In genomic region chr3:127407026-127407939, GRCh38 we compare ENCODE assay signal across 17 cellular contexts.
"Had no signal": no experiment of that assay in that cellular context is flagged by ENCODE, and none has a peak within 500 bp of the region (broad histone marks: within the 10 kb centered on the region; RNA-seq: fewer than 3 reads in every experiment).

No MANE protein-coding gene starts in this region.

- H3K27me3 ChIP-seq: adrenal gland, brain microvascular endothelial cell, foreskin keratinocyte had no signal

- H3K27ac Mint-ChIP-seq: activated CD8-positive, alpha-beta T cell treated with anti-CD3 and anti-CD28 coated beads, Interleukin-2, amount 10 ng/mL, durations not matched to agents 7 days and 5 days; activated T-helper 17 cell treated with anti-CD3 and anti-CD28 coated beads, Interleukin-2, amount 50 U/mL, for 72 hours; stimulated activated effector memory CD8-positive, alpha-beta T cell treated with anti-CD3 and anti-CD28 coated beads, Interleukin-12 subunit alpha, Interleukin-12 subunit beta, amount 100 ng/mL, for 72 hours; T-helper 17 cell; WTC11 had no signal

- H3K36me3 ChIP-seq: adrenal gland, brain microvascular endothelial cell, esophagus squamous epithelium, heart left ventricle, left ventricle myocardium inferior, transverse colon had no signal

- H3K27ac ChIP-seq: adrenal gland, brain microvascular endothelial cell, dorsolateral prefrontal cortex, esophagus squamous epithelium, foreskin keratinocyte, heart left ventricle, left ventricle myocardium inferior, transverse colon had no signal

- H3K4me3 Mint-ChIP-seq: activated CD8-positive, alpha-beta T cell treated with anti-CD3 and anti-CD28 coated beads, Interleukin-2, amount 10 ng/mL, durations not matched to agents 7 days and 5 days; activated T-helper 17 cell treated with anti-CD3 and anti-CD28 coated beads, Interleukin-2, amount 50 U/mL, for 72 hours; stimulated activated effector memory CD8-positive, alpha-beta T cell treated with anti-CD3 and anti-CD28 coated beads, Interleukin-12 subunit alpha, Interleukin-12 subunit beta, amount 100 ng/mL, for 72 hours; T-helper 17 cell; WTC11 had no signal

- ATAC-seq: activated CD8-positive, alpha-beta T cell treated with anti-CD3 and anti-CD28 coated beads, Interleukin-2, amount 10 ng/mL, durations not matched to agents 7 days and 5 days; heart left ventricle; T-helper 17 cell had no signal

- H3K36me3 Mint-ChIP-seq: stimulated activated effector memory CD8-positive, alpha-beta T cell treated with anti-CD3 and anti-CD28 coated beads, Interleukin-12 subunit alpha, Interleukin-12 subunit beta, amount 100 ng/mL, for 72 hours; WTC11 had no signal

- H3K4me2 ChIP-seq: smooth muscle cell had no signal

- H3K9me3 Mint-ChIP-seq: activated T-helper 17 cell treated with anti-CD3 and anti-CD28 coated beads, Interleukin-2, amount 50 U/mL, for 72 hours; stimulated activated effector memory CD8-positive, alpha-beta T cell treated with anti-CD3 and anti-CD28 coated beads, Interleukin-12 subunit alpha, Interleukin-12 subunit beta, amount 100 ng/mL, for 72 hours; WTC11 had no signal

- H3K4me1 ChIP-seq: adrenal gland, esophagus squamous epithelium, foreskin keratinocyte, heart left ventricle, left ventricle myocardium inferior, transverse colon had no signal

- H3K4me1 Mint-ChIP-seq: activated T-helper 17 cell treated with anti-CD3 and anti-CD28 coated beads, Interleukin-2, amount 50 U/mL, for 72 hours; stimulated activated effector memory CD8-positive, alpha-beta T cell treated with anti-CD3 and anti-CD28 coated beads, Interleukin-12 subunit alpha, Interleukin-12 subunit beta, amount 100 ng/mL, for 72 hours had no signal

- H3K4me3 ChIP-seq: adrenal gland, dorsolateral prefrontal cortex, esophagus squamous epithelium, heart left ventricle, left ventricle myocardium inferior, smooth muscle cell, transverse colon had no signal

- H3K9me3 ChIP-seq: adrenal gland, esophagus squamous epithelium, heart left ventricle, left ventricle myocardium inferior, transverse colon had no signal

- DNase-seq: activated CD4-positive, alpha-beta T cell treated with anti-CD3 and anti-CD28 coated beads for 48 hours; activated CD8-positive, alpha-beta T cell treated with anti-CD3 and anti-CD28 coated beads, Interleukin-2, amount 10 ng/mL, durations not matched to agents 7 days and 5 days; activated naive CD4-positive, alpha-beta T cell treated with anti-CD3 and anti-CD28 coated beads, Interleukin-2, amount 50 U/mL, for 16 hours; brain microvascular endothelial cell; esophagus squamous epithelium; mesenchymal stem cell; T-helper 17 cell; transverse colon had no signal
